Comparison of ENCODE assay signal across 24 cellular contexts in genomic region chr1:172417552-172417951, GRCh38. TPM values are rescaled to one million over a fixed set of nuclear protein-coding genes. Genes with fewer than 3 reads are reported as not detected.
A peak's percentile ranks its signal among the peaks of the same experiment; 100 is the strongest.
DNase-seq lines count a peak whose midpoint lies in the region; ATAC-seq, FAIRE-seq and TF ChIP-seq lines count a peak whose summit lies in the region.
"Had no signal": no experiment of that assay in that cellular context is flagged by ENCODE, and none has a peak within 500 bp of the region (broad histone marks: within the 10 kb centered on the region; RNA-seq: fewer than 3 reads in every experiment).

No MANE protein-coding gene starts in this region.

- H3K27me3 ChIP-seq in HUES64 (ENCODE audit: insufficient read depth, low read length), result no peaks in the 10 kb centered on the region
- H3K27me3 ChIP-seq in keratinocyte (ENCODE audit: control insufficient read depth, extremely low read depth, insufficient read depth, low read length), result no peaks in the 10 kb centered on the region

- DNase-seq in ACHN, result peak; percentile 39
- peak; percentile 26 for DNase-seq in astrocyte of the hippocampus (ENCODE audit: low read depth, low spot score)
- DNase-seq in keratinocyte (ENCODE audit: low read depth, low spot score), result no peak
- no peak for DNase-seq in GM20000 (ENCODE audit: low spot score)
- DNase-seq in islet precursor cell, result no peak
- DNase-seq: activated CD8-positive, alpha-beta T cell treated with anti-CD3 and anti-CD28 coated beads for 36 hours; activated effector memory CD4-positive, alpha-beta T cell treated with anti-CD3 and anti-CD28 coated beads, Interleukin-2, amount 50 U/mL, for 16 hours; activated T-cell treated with anti-CD3 and anti-CD28 coated beads for 4 hours; DND-41; effector memory CD8-positive, alpha-beta T cell; glutamatergic neuron; midbrain; NCI-H1417; NCI-H526; nephron progenitor cell; posterior cingulate gyrus; substantia nigra; T1000 had no signal

- no peaks in the 10 kb centered on the region for H4K20me1 ChIP-seq in keratinocyte (ENCODE audit: control insufficient read depth, extremely low read depth, insufficient read depth, low read length)

- H3K9me1 ChIP-seq in keratinocyte (ENCODE audit: control insufficient read depth, extremely low read depth, insufficient read depth, low read length), result no peaks in the 10 kb centered on the region

- TF ChIP-seq CTCF in keratinocyte (optimal IDR thresholded peaks at IDR 0.05 in 1 of 3, IDR thresholded peaks at IDR 0.05 in 1 of 3, conservative IDR thresholded peaks at IDR 0.05 in 1 of 3; ENCODE audit: extremely low read depth in 1 of 3, insufficient read depth in 2 of 3, low read length in 3 of 3), result no peak
- TF ChIP-seq CTCF in GM20000 (IDR thresholded peaks at IDR 0.05; ENCODE audit: extremely low read depth, missing control alignments), result no peak

- H3K4me1 ChIP-seq in HUES64 (ENCODE audit: insufficient read depth, low read length) (peaks cover 22% of the 10 kb centered on the region; the same call in 1 of the 2 replicates), keratinocyte (ENCODE audit: control insufficient read depth, extremely low read depth, insufficient read depth, low read length) (peaks cover 47% of the 10 kb centered on the region)

- H3K27ac ChIP-seq in HUES64 (ENCODE audit: low read depth, low read length), result peak overlapping the region; percentile 8; the same call in 1 of the 2 replicates
- peak overlapping the region; percentile 51 for H3K27ac ChIP-seq in keratinocyte (ENCODE audit: control insufficient read depth, insufficient read depth, low read length)

- dilution Hi-C loops in keratinocyte (cut with MboI; ENCODE audit: extremely low pct_ligation_motif_present, low sequenced_read_pairs), result no loop called here

- H3K36me3 ChIP-seq in HUES64 (ENCODE audit: insufficient read depth, low read length) (no peaks in the 10 kb centered on the region), keratinocyte (ENCODE audit: control insufficient read depth in 2 of 2, extremely low read depth in 1 of 2, insufficient read depth in 2 of 2, low read length in 2 of 2) (no peaks in the 10 kb centered on the region)

- 94% methylated on average over 1 of the region's 1 CpG for WGBS in HUES64

- FAIRE-seq in keratinocyte (lab: Jason Lieb, UNC), result peak; percentile 80
- FAIRE-seq: colon had no signal

- no peak overlapping the region for H3K9ac ChIP-seq in HUES64 (ENCODE audit: low read depth, low read length)
- no peak overlapping the region for H3K9ac ChIP-seq in keratinocyte (ENCODE audit: control insufficient read depth, extremely low read depth, insufficient read depth, low read length)

- in situ Hi-C loops in ACHN (cut with HindIII; ENCODE audit: low pct_ligation_motif_present, low pct_unique_long_range_greater_than_20kb, low sequenced_read_pairs), result loop anchor here (25.0 kb wide), 1 partner anchor 430 kb away; no protein-coding TSS in a partner anchor

- ATAC-seq in HG03439 (IDR thresholded peaks at IDR 0.05; ENCODE audit: unreplicated experiment) (no peak), GM18873 (IDR thresholded peaks at IDR 0.05; ENCODE audit: low FRiP score, unreplicated experiment) (no peak)
- ATAC-seq: activated CD8-positive, alpha-beta T cell treated with anti-CD3 and anti-CD28 coated beads for 36 hours; effector memory CD8-positive, alpha-beta T cell; left lobe of liver had no signal

- H3K9me3 ChIP-seq in HUES64 (ENCODE audit: insufficient read depth, low read depth, low read length) (no peaks in the 10 kb centered on the region), keratinocyte (ENCODE audit: control insufficient read depth, low read depth, low read length) (no peaks in the 10 kb centered on the region)

- H3K4me2 ChIP-seq in keratinocyte (ENCODE audit: control insufficient read depth, extremely low read depth, insufficient read depth, low read depth, low read length), result peak overlapping the region; percentile 55

- peak overlapping the region; percentile 2 for H2AFZ ChIP-seq in keratinocyte (ENCODE audit: control insufficient read depth, low read length)

- no peaks in the 10 kb centered on the region for H3K79me2 ChIP-seq in keratinocyte (ENCODE audit: control insufficient read depth, insufficient read depth, low read length)

- no peak overlapping the region for H3K4me3 ChIP-seq in HUES64 (ENCODE audit: low read length)
- H3K4me3 ChIP-seq in keratinocyte (ENCODE audit: control insufficient read depth in 2 of 3, extremely low read depth in 1 of 3, insufficient read depth in 2 of 3, low read depth in 1 of 3, low read length in 3 of 3), result no peak overlapping the region

RNA-seq across cellular contexts. Expression of gene C1orf105, which starts 2.9 kb away (rescaled TPM):
- polyA plus RNA-seq in HUES64 (2013, experiment 1 of 2), result not detected
- not detected for polyA plus RNA-seq in HUES64 (2013, experiment 2 of 2)
- polyA plus RNA-seq in keratinocyte, result not detected in 3 replicates
- not detected for polyA plus RNA-seq in keratinocyte (2011; ENCODE audit: low read depth)
- polyA plus RNA-seq in keratinocyte (2011; cell fraction: cytosol; rRNA removed), result not detected in 2 replicates
- polyA plus RNA-seq in keratinocyte (2011; cell fraction: nucleus; rRNA removed), result not detected in 2 replicates
- polyA plus RNA-seq in keratinocyte (2012; ENCODE audit: low replicate concordance), result not detected in 2 replicates
- not detected in 3 replicates for polyA minus RNA-seq in keratinocyte
- polyA minus RNA-seq in keratinocyte (2011; cell fraction: cytosol; rRNA and poly(A)+ RNA removed), result not detected
- not detected in 2 replicates for polyA minus RNA-seq in keratinocyte (2011; cell fraction: nucleus; rRNA and poly(A)+ RNA removed)
- polyA plus RNA-seq: BJ had no signal

RNA-seq across cellular contexts. Expression of gene PIGC, which starts 26.3 kb away (rescaled TPM):
- 21.0 TPM for polyA plus RNA-seq in HUES64 (2013, experiment 1 of 2)
- polyA plus RNA-seq in HUES64 (2013, experiment 2 of 2), result 26.8 TPM
- 18.0 to 21.6 TPM (median 21.2 TPM) in 3 replicates for polyA plus RNA-seq in keratinocyte
- 9.7 TPM for polyA plus RNA-seq in keratinocyte (2011; ENCODE audit: low read depth)
- 15.0 and 18.9 TPM in 2 replicates for polyA plus RNA-seq in keratinocyte (2011; cell fraction: cytosol; rRNA removed)
- polyA plus RNA-seq in keratinocyte (2011; cell fraction: nucleus; rRNA removed), result 15.4 and 18.6 TPM in 2 replicates
- 14.1 and 18.1 TPM in 2 replicates for polyA plus RNA-seq in keratinocyte (2012; ENCODE audit: low replicate concordance)
- 15.8 to 19.0 TPM (median 16.6 TPM) in 3 replicates for polyA minus RNA-seq in keratinocyte
- polyA minus RNA-seq in keratinocyte (2011; cell fraction: cytosol; rRNA and poly(A)+ RNA removed), result 8.6 TPM
- 5.6 and 6.9 TPM in 2 replicates for polyA minus RNA-seq in keratinocyte (2011; cell fraction: nucleus; rRNA and poly(A)+ RNA removed)

Comparison
In these comparisons a context has a peak if more than half of its experiments do, and no peak if none do; other contexts are left out.
1. DNase-seq: peak in ACHN (single experiment) and astrocyte of the hippocampus (single experiment); none in keratinocyte (single experiment), GM20000 (single experiment) and islet precursor cell (single experiment).